In the genomic region with DNA sequence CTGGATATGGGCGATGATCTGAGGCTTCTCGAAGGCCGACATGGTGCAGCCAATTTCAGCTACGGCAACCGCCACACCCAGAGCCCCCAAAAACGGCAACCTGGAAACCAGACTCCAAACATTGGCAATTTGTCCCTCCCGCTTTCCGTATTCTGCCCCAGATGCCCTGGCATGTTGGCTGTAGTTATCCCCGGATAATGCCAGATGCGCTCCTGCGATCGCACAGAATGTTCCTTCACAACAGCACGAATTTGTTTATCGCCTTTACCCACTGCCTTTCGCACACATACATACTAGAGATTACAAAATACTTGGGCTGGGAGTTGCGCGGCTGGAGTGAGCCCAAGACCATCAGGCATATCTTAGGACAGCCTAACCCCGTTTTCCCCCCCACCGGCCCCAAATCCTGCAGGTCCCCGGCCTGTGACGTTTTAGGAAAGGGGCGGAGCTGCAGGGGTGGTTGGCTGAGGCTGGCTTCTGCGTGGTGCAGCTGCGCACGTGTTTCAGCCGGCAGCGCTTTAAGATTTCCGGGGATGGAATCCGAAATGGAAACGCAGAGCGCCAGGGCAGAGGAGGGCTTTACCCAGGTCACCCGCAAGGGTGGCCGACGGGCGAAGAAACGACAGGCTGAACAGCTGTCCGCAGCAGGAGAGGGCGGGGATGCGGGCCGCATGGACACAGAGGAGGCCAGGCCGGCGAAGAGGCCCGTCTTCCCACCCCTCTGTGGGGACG, we compare ENCODE assay signal across 8 cellular contexts. TPM values are rescaled to one million over a fixed set of nuclear protein-coding genes. Genes with fewer than 3 reads are reported as not detected.
DNase-seq lines count a peak whose midpoint lies in the region; ATAC-seq and TF ChIP-seq lines count a peak whose summit lies in the region.

TSS of gene PNO1 (plus strand) at position 487 of the 732 bp plus-strand sequence. CDS start at position 534, 47 bp downstream.

- POLR2A ChIA-PET in CD8-positive, alpha-beta T cell (lab: Charles Lee): interaction anchor here (0.7 to 1.8 kb wide), 13 partner anchors 10 to 310 kb away, joined by 3 to 15 read pairs (median 4); partner anchors contain the start of genes APLF, C1D, FBXO48 and PPP3R1

- CTCF ChIA-PET in CD8-positive, alpha-beta T cell (lab: Charles Lee): interaction anchor here (0.8 to 1.4 kb wide), 5 partner anchors 20 to 306 kb away, joined by 3 to 4 read pairs (median 3); no protein-coding TSS in a partner anchor

- no peaks in the 10 kb centered on the region for H3K27me3 ChIP-seq in CD8-positive, alpha-beta T cell (ENCODE audit: insufficient read depth, low read length)
- no peaks in the 10 kb centered on the region for H3K27me3 ChIP-seq in lower lobe of right lung (ENCODE audit: low read depth)

- no peaks in the 10 kb centered on the region for H3K9me3 Mint-ChIP-seq in CD8-positive, alpha-beta T cell

- peaks cover 52% of the 10 kb centered on the region for H3K4me1 Mint-ChIP-seq in CD8-positive, alpha-beta T cell (ENCODE audit: low read depth)

- no peak for TF ChIP-seq CTCF in CD8-positive, alpha-beta T cell (IDR thresholded peaks at IDR 0.05)
- peak; percentile 12 for TF ChIP-seq CTCF in lower lobe of right lung (IDR thresholded peaks at IDR 0.05)

- ATAC-seq in CD8-positive, alpha-beta T cell: peak; percentile 95
- peak; percentile 83 for ATAC-seq in GM19467 (IDR thresholded peaks at IDR 0.05; ENCODE audit: unreplicated experiment)
- peak; percentile 99 for ATAC-seq in lower lobe of right lung

- H3K4me1 ChIP-seq in CD8-positive, alpha-beta T cell (ENCODE audit: insufficient read depth, low read length): peaks cover 34% of the 10 kb centered on the region
- H3K4me1 ChIP-seq in lower lobe of right lung: peaks cover 39% of the 10 kb centered on the region

- H3K4me3 ChIP-seq in CD8-positive, alpha-beta T cell (ENCODE audit: low read depth, low read length): peak within 1 kb of the TSS; percentile 73
- peak within 1 kb of the TSS; percentile 92 for H3K4me3 ChIP-seq in lower lobe of right lung

- H3K4me3 Mint-ChIP-seq in CD8-positive, alpha-beta T cell: peak within 1 kb of the TSS; percentile 97

- peak; percentile 95 to 98 (median 97) for DNase-seq in CD8-positive, alpha-beta T cell
- DNase-seq in HS-27A (ENCODE audit: low read depth) (peak; percentile 78), NK-92 (lab: John Stamatoyannopoulos, UW; ENCODE audit: unreplicated experiment) (peak; percentile 79), lower lobe of right lung (peak; percentile 96)
- DNase-seq in activated CD8-positive, alpha-beta memory T cell treated with anti-CD3 and anti-CD28 coated beads for 1 hour (ENCODE audit: extremely low read depth in 1 of 2, low read depth in 1 of 2): peak; percentile 93 to 94
- DNase-seq in effector CD4-positive, alpha-beta T cell: peak; percentile 97
- DNase-seq in stimulated activated CD4-positive, alpha-beta T cell treated with anti-CD3 and anti-CD28 coated beads, TNF-alpha, amount 100 ng/mL, for 24 hours (ENCODE audit: low read depth in 3 of 3): peak; percentile 94 to 97 (median 96)

- peaks cover 39% of the 10 kb centered on the region for H3K36me3 Mint-ChIP-seq in CD8-positive, alpha-beta T cell

- peak within 1 kb of the TSS; percentile 90 for H3K27ac ChIP-seq in CD8-positive, alpha-beta T cell (ENCODE audit: low read depth, low read length)
- H3K27ac ChIP-seq in lower lobe of right lung: peak within 1 kb of the TSS; percentile 96

- intact Hi-C loops in CD8-positive, alpha-beta T cell (cut with DNase I, micrococcal nuclease): loop anchor here (1.0 to 5.0 kb wide), 9 partner anchors 13 to 1229 kb away; partner anchors contain the start of genes APLF (in 2 of the 2), FBXO48 (in 2 of the 2), PPP3R1 (in 2 of the 2) and C1D (in 1 of the 2)
- intact Hi-C loops in lower lobe of right lung (cut with DNase I): no loop called here

- H3K27ac Mint-ChIP-seq in CD8-positive, alpha-beta T cell: peak within 1 kb of the TSS; percentile 100

- H3K36me3 ChIP-seq in CD8-positive, alpha-beta T cell (ENCODE audit: insufficient read depth, low read length): peaks cover 23% of the 10 kb centered on the region
- H3K36me3 ChIP-seq in lower lobe of right lung: peaks cover 25% of the 10 kb centered on the region

- no peaks in the 10 kb centered on the region for H3K9me3 ChIP-seq in CD8-positive, alpha-beta T cell (ENCODE audit: low read length)
- no peaks in the 10 kb centered on the region for H3K9me3 ChIP-seq in lower lobe of right lung

- H3K27me3 Mint-ChIP-seq in CD8-positive, alpha-beta T cell (ENCODE audit: low read depth): no peaks in the 10 kb centered on the region

RNA-seq across cellular contexts. Expression of gene PNO1, which starts in this region (rescaled TPM):
- 10 to 100 TPM; 35.3 to 36.0 TPM for total RNA-seq in CD8-positive, alpha-beta T cell
- 10.5 TPM for total RNA-seq in lower lobe of right lung

Comparison
In these comparisons a context has a peak if more than half of its experiments do, and no peak if none do; other contexts are left out.
1. Peak in every context shown above with its lines: DNase-seq, ATAC-seq, H3K4me3 ChIP-seq and H3K27ac ChIP-seq.